1 cellular context compared by ENCODE assay signal in genomic region chr21:42981862-42982261, GRCh38.
TF ChIP-seq lines count a peak whose summit lies in the region.

No MANE protein-coding gene starts in this region.

TF ChIP-seq in K562, 482 proteins besides CTCF, POLR2A, EP300 and RAD21:
- peak; percentile 48 for TF ChIP-seq POLR2G (IDR thresholded peaks at IDR 0.05; ENCODE audit: low read depth, low read length)
- TF ChIP-seq MIER1 (IDR thresholded peaks at IDR 0.05; ENCODE audit: low read depth): no peak
- TF ChIP-seq, protein P1, sequence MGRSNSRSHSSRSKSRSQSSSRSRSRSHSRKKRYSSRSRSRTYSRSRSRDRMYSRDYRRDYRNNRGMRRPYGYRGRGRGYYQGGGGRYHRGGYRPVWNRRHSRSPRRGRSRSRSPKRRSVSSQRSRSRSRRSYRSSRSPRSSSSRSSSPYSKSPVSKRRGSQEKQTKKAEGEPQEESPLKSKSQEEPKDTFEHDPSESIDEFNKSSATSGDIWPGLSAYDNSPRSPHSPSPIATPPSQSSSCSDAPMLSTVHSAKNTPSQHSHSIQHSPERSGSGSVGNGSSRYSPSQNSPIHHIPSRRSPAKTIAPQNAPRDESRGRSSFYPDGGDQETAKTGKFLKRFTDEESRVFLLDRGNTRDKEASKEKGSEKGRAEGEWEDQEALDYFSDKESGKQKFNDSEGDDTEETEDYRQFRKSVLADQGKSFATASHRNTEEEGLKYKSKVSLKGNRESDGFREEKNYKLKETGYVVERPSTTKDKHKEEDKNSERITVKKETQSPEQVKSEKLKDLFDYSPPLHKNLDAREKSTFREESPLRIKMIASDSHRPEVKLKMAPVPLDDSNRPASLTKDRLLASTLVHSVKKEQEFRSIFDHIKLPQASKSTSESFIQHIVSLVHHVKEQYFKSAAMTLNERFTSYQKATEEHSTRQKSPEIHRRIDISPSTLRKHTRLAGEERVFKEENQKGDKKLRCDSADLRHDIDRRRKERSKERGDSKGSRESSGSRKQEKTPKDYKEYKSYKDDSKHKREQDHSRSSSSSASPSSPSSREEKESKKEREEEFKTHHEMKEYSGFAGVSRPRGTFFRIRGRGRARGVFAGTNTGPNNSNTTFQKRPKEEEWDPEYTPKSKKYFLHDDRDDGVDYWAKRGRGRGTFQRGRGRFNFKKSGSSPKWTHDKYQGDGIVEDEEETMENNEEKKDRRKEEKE (IDR thresholded peaks at IDR 0.05; ENCODE audit: borderline replicate concordance in 1 of 2, control insufficient read depth in 1 of 2, low read depth in 2 of 2, low read length in 1 of 2): no peak
- no peak for TF ChIP-seq ZNF384 (IDR thresholded peaks at IDR 0.05; ENCODE audit: low read depth, low read length)
- TF ChIP-seq ZBTB26 (CRISPR knock-in tag; IDR thresholded peaks at IDR 0.05): no peak
